In genomic region chrX:40299028-40299479, GRCh38 we compare ENCODE assay signal across 9 cellular contexts.
DNase-seq lines count a peak whose midpoint lies in the region; ATAC-seq and TF ChIP-seq lines count a peak whose summit lies in the region.
"Had no signal": no experiment of that assay in that cellular context is flagged by ENCODE, and none has a peak within 500 bp of the region (broad histone marks: within the 10 kb centered on the region; RNA-seq: fewer than 3 reads in every experiment).

No MANE protein-coding gene starts in this region.

- H3K4me3 Mint-ChIP-seq in activated T-helper 17 cell treated with anti-CD3 and anti-CD28 coated beads, Interleukin-2, amount 50 U/mL, for 72 hours: peak overlapping the region; percentile 62
- no peak overlapping the region for H3K4me3 Mint-ChIP-seq in CD14-positive monocyte

- H3K4me3 ChIP-seq in AG10803 (ENCODE audit: low read length) (no peak overlapping the region), H7 (ENCODE audit: insufficient read depth, low read depth, low read length) (no peak overlapping the region)

- H3K27me3 Mint-ChIP-seq in activated T-helper 17 cell treated with anti-CD3 and anti-CD28 coated beads, Interleukin-2, amount 50 U/mL, for 72 hours: no peaks in the 10 kb centered on the region
- peaks cover 3 to 11% (median 6%) of the 10 kb centered on the region in 3 donors for H3K27me3 Mint-ChIP-seq in CD14-positive monocyte (ENCODE audit: low read depth in 3 of 3)

- no peaks in the 10 kb centered on the region for H3K36me3 Mint-ChIP-seq in activated T-helper 17 cell treated with anti-CD3 and anti-CD28 coated beads, Interleukin-2, amount 50 U/mL, for 72 hours (ENCODE audit: low read depth)
- H3K36me3 Mint-ChIP-seq in CD14-positive monocyte: no peaks in the 10 kb centered on the region

- H3K9me3 Mint-ChIP-seq in activated T-helper 17 cell treated with anti-CD3 and anti-CD28 coated beads, Interleukin-2, amount 50 U/mL, for 72 hours: no peaks in the 10 kb centered on the region
- peaks cover 2 to 19% (median 8%) of the 10 kb centered on the region in 7 donors for H3K9me3 Mint-ChIP-seq in CD14-positive monocyte

- DNase-seq in AG10803 (ENCODE audit: low read depth) (peak; percentile 9), H7 (peak; percentile 81), islet precursor cell (peak; percentile 81), UCSD-AML1 (lab: John Stamatoyannopoulos, UW; ENCODE audit: unreplicated experiment) (no peak), MV-4-11 (lab: John Stamatoyannopoulos, UW) (no peak), midbrain (lab: John Stamatoyannopoulos, UW) (no peak), CD14-positive monocyte (ENCODE audit: low spot score) (no peak)

- H3K27me3 ChIP-seq in H7 (ENCODE audit: control insufficient read depth, insufficient read depth, low read length): no peaks in the 10 kb centered on the region

- TF ChIP-seq CTCF in AG10803 (conservative IDR thresholded peaks at IDR 0.05; ENCODE audit: low read length): peak; percentile 45
- no peak for TF ChIP-seq CTCF in CD14-positive monocyte (IDR thresholded peaks at IDR 0.05)

- no peak for ATAC-seq in activated T-helper 17 cell treated with anti-CD3 and anti-CD28 coated beads, Interleukin-2, amount 50 U/mL, for 72 hours (replicated peaks)
- ATAC-seq: Panc1 had no signal

- H3K36me3 ChIP-seq in H7 (replicated peaks; ENCODE audit: control insufficient read depth, insufficient read depth, low read length): no peaks in the 10 kb centered on the region

- no peak overlapping the region for H3K27ac Mint-ChIP-seq in activated T-helper 17 cell treated with anti-CD3 and anti-CD28 coated beads, Interleukin-2, amount 50 U/mL, for 72 hours
- no peak overlapping the region for H3K27ac Mint-ChIP-seq in CD14-positive monocyte

- intact Hi-C loops in CD14-positive monocyte (cut with micrococcal nuclease): no loop called here

- H3K4me1 Mint-ChIP-seq in activated T-helper 17 cell treated with anti-CD3 and anti-CD28 coated beads, Interleukin-2, amount 50 U/mL, for 72 hours: peaks cover 23% of the 10 kb centered on the region
- H3K4me1 Mint-ChIP-seq in CD14-positive monocyte: peaks cover 8% of the 10 kb centered on the region

Comparison
In these comparisons a context has a peak if more than half of its experiments do, and no peak if none do; other contexts are left out.
1. DNase-seq: peak in AG10803 (single experiment), H7 (single experiment) and islet precursor cell (single experiment); none in UCSD-AML1 (single experiment), MV-4-11 (single experiment), midbrain (single experiment) and CD14-positive monocyte (single experiment).